1 cellular context compared by ENCODE assay signal in the genomic region with DNA sequence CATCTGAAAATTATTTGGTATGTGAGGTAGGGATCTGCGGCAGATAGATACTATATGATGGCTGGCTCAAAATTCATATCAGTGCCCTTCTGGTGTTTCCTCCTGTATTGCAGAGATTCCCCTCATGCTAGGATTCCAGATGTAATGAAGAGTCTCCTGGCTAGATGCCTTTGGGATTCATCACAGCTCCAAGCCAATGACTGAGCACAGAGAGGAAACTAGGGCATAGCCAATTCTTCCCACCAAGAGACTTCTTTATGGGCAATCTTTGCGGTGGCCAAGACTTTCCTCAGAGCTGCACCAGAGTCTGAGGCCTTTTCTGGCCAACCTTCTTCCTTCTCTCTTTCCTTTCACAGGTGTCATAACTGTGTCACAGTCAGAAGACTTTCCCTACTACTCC.
TF ChIP-seq lines count a peak whose summit lies in the region.

No MANE protein-coding gene starts in this region.

TF ChIP-seq in HepG2, 621 proteins besides CTCF, POLR2A, EP300 and RAD21:
- no peak for TF ChIP-seq JUN (CRISPR knock-in tag; IDR thresholded peaks at IDR 0.05)
- no peak for TF ChIP-seq MAFK (conservative IDR thresholded peaks at IDR 0.05 in 1 of 2, IDR thresholded peaks at IDR 0.05 in 1 of 2; ENCODE audit: low read length in 2 of 2)
- no peak for TF ChIP-seq HOXA7 (CRISPR knock-in tag; IDR thresholded peaks at IDR 0.05)
- TF ChIP-seq, protein P1, sequence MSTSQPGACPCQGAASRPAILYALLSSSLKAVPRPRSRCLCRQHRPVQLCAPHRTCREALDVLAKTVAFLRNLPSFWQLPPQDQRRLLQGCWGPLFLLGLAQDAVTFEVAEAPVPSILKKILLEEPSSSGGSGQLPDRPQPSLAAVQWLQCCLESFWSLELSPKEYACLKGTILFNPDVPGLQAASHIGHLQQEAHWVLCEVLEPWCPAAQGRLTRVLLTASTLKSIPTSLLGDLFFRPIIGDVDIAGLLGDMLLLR (CRISPR knock-in tag; IDR thresholded peaks at IDR 0.05) = no peak
- TF ChIP-seq RFXAP (CRISPR knock-in tag; IDR thresholded peaks at IDR 0.05; ENCODE audit: borderline replicate concordance) = no peak
- no peak for TF ChIP-seq ZMYM4 (CRISPR knock-in tag; IDR thresholded peaks at IDR 0.05)
- no peak for TF ChIP-seq ZNF460 (CRISPR knock-in tag; IDR thresholded peaks at IDR 0.05; ENCODE audit: borderline replicate concordance)
- no peak for TF ChIP-seq FOXA3 (CRISPR knock-in tag; IDR thresholded peaks at IDR 0.05)
- TF ChIP-seq NR2C2 (CRISPR knock-in tag; IDR thresholded peaks at IDR 0.05; ENCODE audit: borderline replicate concordance) = no peak
- TF ChIP-seq, protein P2, sequence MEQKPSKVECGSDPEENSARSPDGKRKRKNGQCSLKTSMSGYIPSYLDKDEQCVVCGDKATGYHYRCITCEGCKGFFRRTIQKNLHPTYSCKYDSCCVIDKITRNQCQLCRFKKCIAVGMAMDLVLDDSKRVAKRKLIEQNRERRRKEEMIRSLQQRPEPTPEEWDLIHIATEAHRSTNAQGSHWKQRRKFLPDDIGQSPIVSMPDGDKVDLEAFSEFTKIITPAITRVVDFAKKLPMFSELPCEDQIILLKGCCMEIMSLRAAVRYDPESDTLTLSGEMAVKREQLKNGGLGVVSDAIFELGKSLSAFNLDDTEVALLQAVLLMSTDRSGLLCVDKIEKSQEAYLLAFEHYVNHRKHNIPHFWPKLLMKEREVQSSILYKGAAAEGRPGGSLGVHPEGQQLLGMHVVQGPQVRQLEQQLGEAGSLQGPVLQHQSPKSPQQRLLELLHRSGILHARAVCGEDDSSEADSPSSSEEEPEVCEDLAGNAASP (CRISPR knock-in tag; IDR thresholded peaks at IDR 0.05; ENCODE audit: borderline replicate concordance) = no peak
- TF ChIP-seq ZNF180 (CRISPR knock-in tag; IDR thresholded peaks at IDR 0.05; ENCODE audit: borderline replicate concordance, low read depth) = no peak
- no peak for TF ChIP-seq MXD4 (CRISPR knock-in tag; IDR thresholded peaks at IDR 0.05)
- TF ChIP-seq DPF2 (CRISPR knock-in tag; IDR thresholded peaks at IDR 0.05; ENCODE audit: borderline replicate concordance, low read depth) = no peak
- no peak for TF ChIP-seq BORCS8-MEF2B (CRISPR knock-in tag; IDR thresholded peaks at IDR 0.05)
- TF ChIP-seq, protein P3, sequence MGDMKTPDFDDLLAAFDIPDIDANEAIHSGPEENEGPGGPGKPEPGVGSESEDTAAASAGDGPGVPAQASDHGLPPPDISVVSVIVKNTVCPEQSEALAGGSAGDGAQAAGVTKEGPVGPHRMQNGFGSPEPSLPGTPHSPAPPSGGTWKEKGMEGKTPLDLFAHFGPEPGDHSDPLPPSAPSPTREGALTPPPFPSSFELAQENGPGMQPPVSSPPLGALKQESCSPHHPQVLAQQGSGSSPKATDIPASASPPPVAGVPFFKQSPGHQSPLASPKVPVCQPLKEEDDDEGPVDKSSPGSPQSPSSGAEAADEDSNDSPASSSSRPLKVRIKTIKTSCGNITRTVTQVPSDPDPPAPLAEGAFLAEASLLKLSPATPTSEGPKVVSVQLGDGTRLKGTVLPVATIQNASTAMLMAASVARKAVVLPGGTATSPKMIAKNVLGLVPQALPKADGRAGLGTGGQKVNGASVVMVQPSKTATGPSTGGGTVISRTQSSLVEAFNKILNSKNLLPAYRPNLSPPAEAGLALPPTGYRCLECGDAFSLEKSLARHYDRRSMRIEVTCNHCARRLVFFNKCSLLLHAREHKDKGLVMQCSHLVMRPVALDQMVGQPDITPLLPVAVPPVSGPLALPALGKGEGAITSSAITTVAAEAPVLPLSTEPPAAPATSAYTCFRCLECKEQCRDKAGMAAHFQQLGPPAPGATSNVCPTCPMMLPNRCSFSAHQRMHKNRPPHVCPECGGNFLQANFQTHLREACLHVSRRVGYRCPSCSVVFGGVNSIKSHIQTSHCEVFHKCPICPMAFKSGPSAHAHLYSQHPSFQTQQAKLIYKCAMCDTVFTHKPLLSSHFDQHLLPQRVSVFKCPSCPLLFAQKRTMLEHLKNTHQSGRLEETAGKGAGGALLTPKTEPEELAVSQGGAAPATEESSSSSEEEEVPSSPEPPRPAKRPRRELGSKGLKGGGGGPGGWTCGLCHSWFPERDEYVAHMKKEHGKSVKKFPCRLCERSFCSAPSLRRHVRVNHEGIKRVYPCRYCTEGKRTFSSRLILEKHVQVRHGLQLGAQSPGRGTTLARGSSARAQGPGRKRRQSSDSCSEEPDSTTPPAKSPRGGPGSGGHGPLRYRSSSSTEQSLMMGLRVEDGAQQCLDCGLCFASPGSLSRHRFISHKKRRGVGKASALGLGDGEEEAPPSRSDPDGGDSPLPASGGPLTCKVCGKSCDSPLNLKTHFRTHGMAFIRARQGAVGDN (CRISPR knock-in tag; IDR thresholded peaks at IDR 0.05) = no peak
- TF ChIP-seq ZNF546 (CRISPR knock-in tag; conservative IDR thresholded peaks at IDR 0.05) = no peak
